8 cellular contexts compared by ENCODE assay signal in the genomic region with DNA sequence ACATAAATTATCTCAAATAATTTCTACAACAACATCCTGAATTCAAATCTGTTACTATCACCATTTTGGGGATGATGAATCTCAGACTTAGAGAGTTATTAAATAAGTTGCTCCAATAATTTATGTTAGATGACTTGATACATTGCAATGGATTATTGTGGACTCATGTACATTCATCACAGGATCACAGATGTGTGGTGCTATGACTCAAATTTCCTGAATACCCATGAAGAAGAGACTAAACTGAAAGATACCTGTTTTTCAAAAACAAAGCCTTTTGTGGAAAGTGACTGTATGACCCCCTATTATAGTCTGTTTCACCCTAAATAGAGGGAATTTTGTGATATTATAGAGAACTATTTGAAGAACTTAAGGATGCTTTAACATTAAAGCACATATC.
"Had no signal": no experiment of that assay in that cellular context is flagged by ENCODE, and none has a peak within 500 bp of the region (broad histone marks: within the 10 kb centered on the region; RNA-seq: fewer than 3 reads in every experiment).

No MANE protein-coding gene starts in this region.

- ATAC-seq: K562 had no signal

- H3K4me3 ChIP-seq: GM23248, HAP-1, K562 had no signal

- DNase-seq: GM23248, GOT3, H7, IMR-90, KG1 had no signal

- FAIRE-seq: HTR-8/SVneo, K562 had no signal
